ENCODE assay signal across 12 cellular contexts in genomic region chr6:125913864-125914351, GRCh38. TPM values are rescaled to one million over a fixed set of nuclear protein-coding genes. Genes with fewer than 3 reads are reported as not detected.
DNase-seq lines count a peak whose midpoint lies in the region; ATAC-seq, FAIRE-seq and TF ChIP-seq lines count a peak whose summit lies in the region.
"Had no signal": no experiment of that assay in that cellular context is flagged by ENCODE, and none has a peak within 500 bp of the region (broad histone marks: within the 10 kb centered on the region; RNA-seq: fewer than 3 reads in every experiment).

No MANE protein-coding gene starts in this region.

- H3K4me1 ChIP-seq in keratinocyte (ENCODE audit: control insufficient read depth, extremely low read depth, insufficient read depth, low read length): peaks cover 23% of the 10 kb centered on the region
- H3K4me1 ChIP-seq: testis had no signal

- FAIRE-seq in keratinocyte (lab: Jason Lieb, UNC): peak; percentile 69

- no peak overlapping the region for H2AFZ ChIP-seq in keratinocyte (ENCODE audit: control insufficient read depth, low read length)

- H3K27me3 ChIP-seq in keratinocyte (ENCODE audit: control insufficient read depth, extremely low read depth, insufficient read depth, low read length): no peaks in the 10 kb centered on the region
- H3K27me3 ChIP-seq: BLaER1, testis had no signal

- TF ChIP-seq CTCF in keratinocyte (optimal IDR thresholded peaks at IDR 0.05 in 1 of 3, IDR thresholded peaks at IDR 0.05 in 1 of 3, conservative IDR thresholded peaks at IDR 0.05 in 1 of 3; ENCODE audit: extremely low read depth in 1 of 3, insufficient read depth in 2 of 3, low read length in 3 of 3): no peak

- DNase-seq in A172 (ENCODE audit: low spot score) (peak; percentile 92), HS-5 (ENCODE audit: low read depth) (peak; percentile 68), amniotic stem cell (lab: John Stamatoyannopoulos, UW) (peak; percentile 75), keratinocyte (ENCODE audit: low read depth, low spot score) (no peak), NCI-H1417 treated with DMSO at 0.1 percent for 48 hours (lab: John Stamatoyannopoulos, UW) (no peak)
- no peak for DNase-seq in activated CD4-positive, alpha-beta T cell treated with anti-CD3 and anti-CD28 coated beads for 48 hours
- DNase-seq: KG1, left cardiac atrium, testis had no signal

- H3K27ac ChIP-seq in keratinocyte (ENCODE audit: control insufficient read depth, insufficient read depth, low read length): peak overlapping the region; percentile 80
- H3K27ac ChIP-seq: BLaER1, testis had no signal

- ATAC-seq in GM21423 (IDR thresholded peaks at IDR 0.05; ENCODE audit: unreplicated experiment) (no peak), GM18505 (IDR thresholded peaks at IDR 0.05; ENCODE audit: unreplicated experiment) (no peak)
- ATAC-seq: left cardiac atrium had no signal

- H3K36me3 ChIP-seq in keratinocyte (ENCODE audit: control insufficient read depth in 2 of 2, extremely low read depth in 1 of 2, insufficient read depth in 2 of 2, low read length in 2 of 2): no peaks in the 10 kb centered on the region

- peak overlapping the region; percentile 30 for H3K4me2 ChIP-seq in keratinocyte (ENCODE audit: control insufficient read depth, extremely low read depth, insufficient read depth, low read depth, low read length)
- H3K4me2 ChIP-seq: BLaER1 had no signal

- H3K9me3 ChIP-seq in keratinocyte (ENCODE audit: control insufficient read depth, low read depth, low read length): no peaks in the 10 kb centered on the region
- H3K9me3 ChIP-seq: BLaER1, testis had no signal

- dilution Hi-C loops in keratinocyte (cut with MboI; ENCODE audit: extremely low pct_ligation_motif_present, low sequenced_read_pairs): no loop called here

- H3K4me3 ChIP-seq in keratinocyte (ENCODE audit: control insufficient read depth in 2 of 3, extremely low read depth in 1 of 3, insufficient read depth in 2 of 3, low read depth in 1 of 3, low read length in 3 of 3): no peak overlapping the region
- H3K4me3 ChIP-seq: BLaER1, testis had no signal

- H3K9me1 ChIP-seq in keratinocyte (ENCODE audit: control insufficient read depth, extremely low read depth, insufficient read depth, low read length): no peaks in the 10 kb centered on the region

- H4K20me1 ChIP-seq in keratinocyte (ENCODE audit: control insufficient read depth, extremely low read depth, insufficient read depth, low read length): no peaks in the 10 kb centered on the region
- H4K20me1 ChIP-seq: BLaER1 had no signal

- no peak for TF ChIP-seq POLR2A in GM18505 (IDR thresholded peaks at IDR 0.05; ENCODE audit: borderline replicate concordance, extremely low read depth, insufficient read depth, insufficient read length)

- peak overlapping the region; percentile 30 for H3K9ac ChIP-seq in keratinocyte (ENCODE audit: control insufficient read depth, extremely low read depth, insufficient read depth, low read length)
- H3K9ac ChIP-seq: BLaER1 had no signal

- H3K79me2 ChIP-seq in keratinocyte (ENCODE audit: control insufficient read depth, insufficient read depth, low read length): no peaks in the 10 kb centered on the region

RNA-seq across cellular contexts. Expression of gene HINT3, which starts 42.7 kb away (rescaled TPM):
- total RNA-seq in A172 (2014; rRNA removed; shearing (Covaris generic)): 22.0 and 24.5 TPM in 2 replicates
- polyA plus RNA-seq in keratinocyte: 1.5 to 3.9 TPM (median 2.9 TPM) in 3 replicates
- 39.6 TPM for polyA plus RNA-seq in keratinocyte (2011; ENCODE audit: low read depth)
- polyA plus RNA-seq in keratinocyte (2011; cell fraction: cytosol; rRNA removed): 3.5 and 4.5 TPM in 2 replicates
- polyA plus RNA-seq in keratinocyte (2011; cell fraction: nucleus; rRNA removed): 1.9 TPM in 2 replicates
- polyA plus RNA-seq in keratinocyte (2012; ENCODE audit: low replicate concordance): 7.4 and 19.7 TPM in 2 replicates
- 0.52 to 1.4 TPM (median 0.99 TPM) in 3 replicates for polyA minus RNA-seq in keratinocyte
- 6.7 TPM for polyA minus RNA-seq in keratinocyte (2011; cell fraction: cytosol; rRNA and poly(A)+ RNA removed)
- polyA minus RNA-seq in keratinocyte (2011; cell fraction: nucleus; rRNA and poly(A)+ RNA removed): 1.9 and 3.3 TPM in 2 replicates

Comparison
In these comparisons a context has a peak if more than half of its experiments do, and no peak if none do; other contexts are left out.
1. DNase-seq: peak in A172 (single experiment), HS-5 (single experiment) and amniotic stem cell (single experiment); none in keratinocyte (single experiment), NCI-H1417 treated with DMSO at 0.1 percent for 48 hours (single experiment) and activated CD4-positive, alpha-beta T cell treated with anti-CD3 and anti-CD28 coated beads for 48 hours (single experiment).